Comparison of ENCODE assay signal across 1 cellular context in the genomic region with DNA sequence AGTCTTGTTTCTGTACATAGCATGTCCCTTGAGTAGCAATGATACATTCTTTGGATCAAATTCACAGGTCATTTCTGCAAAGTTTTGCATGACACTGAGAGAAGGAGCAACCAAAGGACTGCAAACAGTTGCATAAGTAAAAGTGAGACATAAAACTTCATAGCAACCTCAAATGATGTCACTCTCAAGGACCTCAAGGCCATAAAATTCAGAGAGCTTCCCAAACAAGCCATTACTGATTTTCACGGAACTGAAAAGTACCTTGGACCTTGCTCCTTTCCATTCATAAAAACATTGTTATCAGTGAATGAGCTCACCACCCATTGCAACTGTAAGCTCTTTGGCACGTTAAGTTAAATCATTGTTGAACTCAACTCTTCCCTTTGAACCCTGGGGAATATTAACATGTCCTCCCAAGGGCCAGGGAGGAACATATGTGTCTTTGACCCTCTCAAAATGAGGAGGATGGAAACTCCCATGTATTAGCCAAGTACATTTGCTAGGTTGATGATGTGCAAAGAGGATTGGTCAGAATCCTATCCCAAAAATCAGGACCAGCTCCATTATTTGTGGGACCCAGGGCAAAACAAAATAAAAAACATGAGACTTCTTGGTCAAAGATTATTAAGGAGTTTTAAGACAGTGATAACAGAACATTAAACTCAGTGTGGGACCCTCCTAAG.
TF ChIP-seq lines count a peak whose summit lies in the region.

No MANE protein-coding gene starts in this region.

TF ChIP-seq in HEK293, 187 proteins besides CTCF, POLR2A, EP300 and RAD21 (continued from another document and continues in another):
- TF ChIP-seq, protein P1, sequence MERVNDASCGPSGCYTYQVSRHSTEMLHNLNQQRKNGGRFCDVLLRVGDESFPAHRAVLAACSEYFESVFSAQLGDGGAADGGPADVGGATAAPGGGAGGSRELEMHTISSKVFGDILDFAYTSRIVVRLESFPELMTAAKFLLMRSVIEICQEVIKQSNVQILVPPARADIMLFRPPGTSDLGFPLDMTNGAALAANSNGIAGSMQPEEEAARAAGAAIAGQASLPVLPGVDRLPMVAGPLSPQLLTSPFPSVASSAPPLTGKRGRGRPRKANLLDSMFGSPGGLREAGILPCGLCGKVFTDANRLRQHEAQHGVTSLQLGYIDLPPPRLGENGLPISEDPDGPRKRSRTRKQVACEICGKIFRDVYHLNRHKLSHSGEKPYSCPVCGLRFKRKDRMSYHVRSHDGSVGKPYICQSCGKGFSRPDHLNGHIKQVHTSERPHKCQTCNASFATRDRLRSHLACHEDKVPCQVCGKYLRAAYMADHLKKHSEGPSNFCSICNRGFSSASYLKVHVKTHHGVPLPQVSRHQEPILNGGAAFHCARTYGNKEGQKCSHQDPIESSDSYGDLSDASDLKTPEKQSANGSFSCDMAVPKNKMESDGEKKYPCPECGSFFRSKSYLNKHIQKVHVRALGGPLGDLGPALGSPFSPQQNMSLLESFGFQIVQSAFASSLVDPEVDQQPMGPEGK (tag by site-specific recombination; IDR thresholded peaks at IDR 0.05), result peak; percentile 46
- TF ChIP-seq ZNF561 (tag by site-specific recombination; IDR thresholded peaks at IDR 0.05; ENCODE audit: borderline replicate concordance), result peak; percentile 81; the same call in 1 of the 2 replicates
- TF ChIP-seq GLI2 (tag by site-specific recombination; IDR thresholded peaks at IDR 0.05; ENCODE audit: borderline replicate concordance, low read depth), result peak; percentile 88
- TF ChIP-seq ZNF121 (tag by site-specific recombination; IDR thresholded peaks at IDR 0.05), result no peak
- TF ChIP-seq, protein P2, sequence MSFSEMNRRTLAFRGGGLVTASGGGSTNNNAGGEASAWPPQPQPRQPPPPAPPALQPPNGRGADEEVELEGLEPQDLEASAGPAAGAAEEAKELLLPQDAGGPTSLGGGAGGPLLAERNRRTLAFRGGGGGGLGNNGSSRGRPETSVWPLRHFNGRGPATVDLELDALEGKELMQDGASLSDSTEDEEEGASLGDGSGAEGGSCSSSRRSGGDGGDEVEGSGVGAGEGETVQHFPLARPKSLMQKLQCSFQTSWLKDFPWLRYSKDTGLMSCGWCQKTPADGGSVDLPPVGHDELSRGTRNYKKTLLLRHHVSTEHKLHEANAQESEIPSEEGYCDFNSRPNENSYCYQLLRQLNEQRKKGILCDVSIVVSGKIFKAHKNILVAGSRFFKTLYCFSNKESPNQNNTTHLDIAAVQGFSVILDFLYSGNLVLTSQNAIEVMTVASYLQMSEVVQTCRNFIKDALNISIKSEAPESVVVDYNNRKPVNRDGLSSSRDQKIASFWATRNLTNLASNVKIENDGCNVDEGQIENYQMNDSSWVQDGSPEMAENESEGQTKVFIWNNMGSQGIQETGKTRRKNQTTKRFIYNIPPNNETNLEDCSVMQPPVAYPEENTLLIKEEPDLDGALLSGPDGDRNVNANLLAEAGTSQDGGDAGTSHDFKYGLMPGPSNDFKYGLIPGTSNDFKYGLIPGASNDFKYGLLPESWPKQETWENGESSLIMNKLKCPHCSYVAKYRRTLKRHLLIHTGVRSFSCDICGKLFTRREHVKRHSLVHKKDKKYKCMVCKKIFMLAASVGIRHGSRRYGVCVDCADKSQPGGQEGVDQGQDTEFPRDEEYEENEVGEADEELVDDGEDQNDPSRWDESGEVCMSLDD (tag by site-specific recombination; IDR thresholded peaks at IDR 0.05), result no peak
- TF ChIP-seq ZFP41 (tag by site-specific recombination; IDR thresholded peaks at IDR 0.05; ENCODE audit: borderline replicate concordance), result no peak
- no peak for TF ChIP-seq ZNF530 (tag by site-specific recombination; IDR thresholded peaks at IDR 0.05; ENCODE audit: low read depth)
- peak; percentile 15; the same call in 1 of the 2 replicates for TF ChIP-seq ZNF623 (tag by site-specific recombination; IDR thresholded peaks at IDR 0.05)
- TF ChIP-seq ZNF433 (tag by site-specific recombination; IDR thresholded peaks at IDR 0.05; ENCODE audit: low read depth), result no peak
- TF ChIP-seq TRIM28 (IDR thresholded peaks at IDR 0.05; ENCODE audit: borderline replicate concordance, low read length), result peak; percentile 83; the same call in 1 of the 2 replicates
- peak; percentile 89 for TF ChIP-seq ZNF660 (tag by site-specific recombination; IDR thresholded peaks at IDR 0.05)
- peak; percentile 30 for TF ChIP-seq ZNF510 (tag by site-specific recombination; IDR thresholded peaks at IDR 0.05; ENCODE audit: insufficient replicate concordance)
- TF ChIP-seq ZNF560 (tag by site-specific recombination; IDR thresholded peaks at IDR 0.05; ENCODE audit: borderline replicate concordance), result no peak
- TF ChIP-seq, protein P3, sequence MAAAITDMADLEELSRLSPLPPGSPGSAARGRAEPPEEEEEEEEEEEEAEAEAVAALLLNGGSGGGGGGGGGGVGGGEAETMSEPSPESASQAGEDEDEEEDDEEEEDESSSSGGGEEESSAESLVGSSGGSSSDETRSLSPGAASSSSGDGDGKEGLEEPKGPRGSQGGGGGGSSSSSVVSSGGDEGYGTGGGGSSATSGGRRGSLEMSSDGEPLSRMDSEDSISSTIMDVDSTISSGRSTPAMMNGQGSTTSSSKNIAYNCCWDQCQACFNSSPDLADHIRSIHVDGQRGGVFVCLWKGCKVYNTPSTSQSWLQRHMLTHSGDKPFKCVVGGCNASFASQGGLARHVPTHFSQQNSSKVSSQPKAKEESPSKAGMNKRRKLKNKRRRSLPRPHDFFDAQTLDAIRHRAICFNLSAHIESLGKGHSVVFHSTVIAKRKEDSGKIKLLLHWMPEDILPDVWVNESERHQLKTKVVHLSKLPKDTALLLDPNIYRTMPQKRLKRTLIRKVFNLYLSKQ (tag by site-specific recombination; IDR thresholded peaks at IDR 0.05; ENCODE audit: borderline replicate concordance), result no peak
- TF ChIP-seq ZNF664 (tag by site-specific recombination; IDR thresholded peaks at IDR 0.05), result peak; percentile 92
- peak; percentile 96 for TF ChIP-seq OVOL3 (tag by site-specific recombination; IDR thresholded peaks at IDR 0.05)
- no peak for TF ChIP-seq KLF9 (tag by site-specific recombination; IDR thresholded peaks at IDR 0.05; ENCODE audit: low read depth)
- TF ChIP-seq REPIN1 (tag by site-specific recombination; IDR thresholded peaks at IDR 0.05; ENCODE audit: low read depth), result no peak
- TF ChIP-seq ZNF658 (tag by site-specific recombination; IDR thresholded peaks at IDR 0.05), result no peak
- TF ChIP-seq KLF8 (tag by site-specific recombination; IDR thresholded peaks at IDR 0.05), result peak; percentile 74
- TF ChIP-seq ZNF76 (tag by site-specific recombination; IDR thresholded peaks at IDR 0.05; ENCODE audit: borderline replicate concordance, low read depth), result no peak
- no peak for TF ChIP-seq ZNF214 (tag by site-specific recombination; IDR thresholded peaks at IDR 0.05; ENCODE audit: borderline replicate concordance)
- peak; percentile 37; the same call in 1 of the 2 replicates for TF ChIP-seq KLF10 (tag by site-specific recombination; IDR thresholded peaks at IDR 0.05)
- peak; percentile 61 for TF ChIP-seq SCRT2 (tag by site-specific recombination; IDR thresholded peaks at IDR 0.05)
- TF ChIP-seq ZNF776 (tag by site-specific recombination; IDR thresholded peaks at IDR 0.05; ENCODE audit: borderline replicate concordance), result no peak
- TF ChIP-seq, protein P4, sequence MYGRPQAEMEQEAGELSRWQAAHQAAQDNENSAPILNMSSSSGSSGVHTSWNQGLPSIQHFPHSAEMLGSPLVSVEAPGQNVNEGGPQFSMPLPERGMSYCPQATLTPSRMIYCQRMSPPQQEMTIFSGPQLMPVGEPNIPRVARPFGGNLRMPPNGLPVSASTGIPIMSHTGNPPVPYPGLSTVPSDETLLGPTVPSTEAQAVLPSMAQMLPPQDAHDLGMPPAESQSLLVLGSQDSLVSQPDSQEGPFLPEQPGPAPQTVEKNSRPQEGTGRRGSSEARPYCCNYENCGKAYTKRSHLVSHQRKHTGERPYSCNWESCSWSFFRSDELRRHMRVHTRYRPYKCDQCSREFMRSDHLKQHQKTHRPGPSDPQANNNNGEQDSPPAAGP (tag by site-specific recombination; IDR thresholded peaks at IDR 0.05), result peak; percentile 76; the same call in 1 of the 2 replicates
- peak; percentile 68; the same call in 1 of the 2 replicates for TF ChIP-seq ZNF610 (tag by site-specific recombination; IDR thresholded peaks at IDR 0.05; ENCODE audit: borderline replicate concordance)
- TF ChIP-seq GLI4 (tag by site-specific recombination; IDR thresholded peaks at IDR 0.05), result no peak
- TF ChIP-seq PRDM1 (tag by site-specific recombination; IDR thresholded peaks at IDR 0.05), result no peak; the same call in 1 of the 2 replicates
- TF ChIP-seq ZIC2 (tag by site-specific recombination; IDR thresholded peaks at IDR 0.05), result no peak
- TF ChIP-seq, protein P5, sequence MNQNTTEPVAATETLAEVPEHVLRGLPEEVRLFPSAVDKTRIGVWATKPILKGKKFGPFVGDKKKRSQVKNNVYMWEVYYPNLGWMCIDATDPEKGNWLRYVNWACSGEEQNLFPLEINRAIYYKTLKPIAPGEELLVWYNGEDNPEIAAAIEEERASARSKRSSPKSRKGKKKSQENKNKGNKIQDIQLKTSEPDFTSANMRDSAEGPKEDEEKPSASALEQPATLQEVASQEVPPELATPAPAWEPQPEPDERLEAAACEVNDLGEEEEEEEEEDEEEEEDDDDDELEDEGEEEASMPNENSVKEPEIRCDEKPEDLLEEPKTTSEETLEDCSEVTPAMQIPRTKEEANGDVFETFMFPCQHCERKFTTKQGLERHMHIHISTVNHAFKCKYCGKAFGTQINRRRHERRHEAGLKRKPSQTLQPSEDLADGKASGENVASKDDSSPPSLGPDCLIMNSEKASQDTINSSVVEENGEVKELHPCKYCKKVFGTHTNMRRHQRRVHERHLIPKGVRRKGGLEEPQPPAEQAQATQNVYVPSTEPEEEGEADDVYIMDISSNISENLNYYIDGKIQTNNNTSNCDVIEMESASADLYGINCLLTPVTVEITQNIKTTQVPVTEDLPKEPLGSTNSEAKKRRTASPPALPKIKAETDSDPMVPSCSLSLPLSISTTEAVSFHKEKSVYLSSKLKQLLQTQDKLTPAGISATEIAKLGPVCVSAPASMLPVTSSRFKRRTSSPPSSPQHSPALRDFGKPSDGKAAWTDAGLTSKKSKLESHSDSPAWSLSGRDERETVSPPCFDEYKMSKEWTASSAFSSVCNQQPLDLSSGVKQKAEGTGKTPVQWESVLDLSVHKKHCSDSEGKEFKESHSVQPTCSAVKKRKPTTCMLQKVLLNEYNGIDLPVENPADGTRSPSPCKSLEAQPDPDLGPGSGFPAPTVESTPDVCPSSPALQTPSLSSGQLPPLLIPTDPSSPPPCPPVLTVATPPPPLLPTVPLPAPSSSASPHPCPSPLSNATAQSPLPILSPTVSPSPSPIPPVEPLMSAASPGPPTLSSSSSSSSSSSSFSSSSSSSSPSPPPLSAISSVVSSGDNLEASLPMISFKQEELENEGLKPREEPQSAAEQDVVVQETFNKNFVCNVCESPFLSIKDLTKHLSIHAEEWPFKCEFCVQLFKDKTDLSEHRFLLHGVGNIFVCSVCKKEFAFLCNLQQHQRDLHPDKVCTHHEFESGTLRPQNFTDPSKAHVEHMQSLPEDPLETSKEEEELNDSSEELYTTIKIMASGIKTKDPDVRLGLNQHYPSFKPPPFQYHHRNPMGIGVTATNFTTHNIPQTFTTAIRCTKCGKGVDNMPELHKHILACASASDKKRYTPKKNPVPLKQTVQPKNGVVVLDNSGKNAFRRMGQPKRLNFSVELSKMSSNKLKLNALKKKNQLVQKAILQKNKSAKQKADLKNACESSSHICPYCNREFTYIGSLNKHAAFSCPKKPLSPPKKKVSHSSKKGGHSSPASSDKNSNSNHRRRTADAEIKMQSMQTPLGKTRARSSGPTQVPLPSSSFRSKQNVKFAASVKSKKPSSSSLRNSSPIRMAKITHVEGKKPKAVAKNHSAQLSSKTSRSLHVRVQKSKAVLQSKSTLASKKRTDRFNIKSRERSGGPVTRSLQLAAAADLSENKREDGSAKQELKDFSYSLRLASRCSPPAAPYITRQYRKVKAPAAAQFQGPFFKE (tag by site-specific recombination; IDR thresholded peaks at IDR 0.05; ENCODE audit: borderline replicate concordance), result no peak
- TF ChIP-seq, protein P6, sequence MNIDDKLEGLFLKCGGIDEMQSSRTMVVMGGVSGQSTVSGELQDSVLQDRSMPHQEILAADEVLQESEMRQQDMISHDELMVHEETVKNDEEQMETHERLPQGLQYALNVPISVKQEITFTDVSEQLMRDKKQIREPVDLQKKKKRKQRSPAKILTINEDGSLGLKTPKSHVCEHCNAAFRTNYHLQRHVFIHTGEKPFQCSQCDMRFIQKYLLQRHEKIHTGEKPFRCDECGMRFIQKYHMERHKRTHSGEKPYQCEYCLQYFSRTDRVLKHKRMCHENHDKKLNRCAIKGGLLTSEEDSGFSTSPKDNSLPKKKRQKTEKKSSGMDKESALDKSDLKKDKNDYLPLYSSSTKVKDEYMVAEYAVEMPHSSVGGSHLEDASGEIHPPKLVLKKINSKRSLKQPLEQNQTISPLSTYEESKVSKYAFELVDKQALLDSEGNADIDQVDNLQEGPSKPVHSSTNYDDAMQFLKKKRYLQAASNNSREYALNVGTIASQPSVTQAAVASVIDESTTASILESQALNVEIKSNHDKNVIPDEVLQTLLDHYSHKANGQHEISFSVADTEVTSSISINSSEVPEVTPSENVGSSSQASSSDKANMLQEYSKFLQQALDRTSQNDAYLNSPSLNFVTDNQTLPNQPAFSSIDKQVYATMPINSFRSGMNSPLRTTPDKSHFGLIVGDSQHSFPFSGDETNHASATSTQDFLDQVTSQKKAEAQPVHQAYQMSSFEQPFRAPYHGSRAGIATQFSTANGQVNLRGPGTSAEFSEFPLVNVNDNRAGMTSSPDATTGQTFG (tag by site-specific recombination; IDR thresholded peaks at IDR 0.05; ENCODE audit: borderline replicate concordance), result no peak
- no peak for TF ChIP-seq ZFHX2 (tag by site-specific recombination; conservative IDR thresholded peaks at IDR 0.05)
- no peak for TF ChIP-seq ZNF701 (tag by site-specific recombination; IDR thresholded peaks at IDR 0.05)
- no peak for TF ChIP-seq RBAK (tag by site-specific recombination; IDR thresholded peaks at IDR 0.05)
- no peak for TF ChIP-seq ZNF335 (tag by site-specific recombination; conservative IDR thresholded peaks at IDR 0.05)
- TF ChIP-seq, protein P7, sequence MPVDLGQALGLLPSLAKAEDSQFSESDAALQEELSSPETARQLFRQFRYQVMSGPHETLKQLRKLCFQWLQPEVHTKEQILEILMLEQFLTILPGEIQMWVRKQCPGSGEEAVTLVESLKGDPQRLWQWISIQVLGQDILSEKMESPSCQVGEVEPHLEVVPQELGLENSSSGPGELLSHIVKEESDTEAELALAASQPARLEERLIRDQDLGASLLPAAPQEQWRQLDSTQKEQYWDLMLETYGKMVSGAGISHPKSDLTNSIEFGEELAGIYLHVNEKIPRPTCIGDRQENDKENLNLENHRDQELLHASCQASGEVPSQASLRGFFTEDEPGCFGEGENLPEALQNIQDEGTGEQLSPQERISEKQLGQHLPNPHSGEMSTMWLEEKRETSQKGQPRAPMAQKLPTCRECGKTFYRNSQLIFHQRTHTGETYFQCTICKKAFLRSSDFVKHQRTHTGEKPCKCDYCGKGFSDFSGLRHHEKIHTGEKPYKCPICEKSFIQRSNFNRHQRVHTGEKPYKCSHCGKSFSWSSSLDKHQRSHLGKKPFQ (tag by site-specific recombination; IDR thresholded peaks at IDR 0.05), result no peak
- peak; percentile 93 for TF ChIP-seq BCL11A (tag by site-specific recombination; IDR thresholded peaks at IDR 0.05; ENCODE audit: low read depth)
- TF ChIP-seq ZNF140 (tag by site-specific recombination; IDR thresholded peaks at IDR 0.05), result no peak
- no peak for TF ChIP-seq YY2 (tag by site-specific recombination; IDR thresholded peaks at IDR 0.05)
- no peak for TF ChIP-seq ZNF830 (tag by site-specific recombination; IDR thresholded peaks at IDR 0.05; ENCODE audit: low read depth)
- TF ChIP-seq ZNF266 (tag by site-specific recombination; IDR thresholded peaks at IDR 0.05; ENCODE audit: low read depth), result no peak
- no peak for TF ChIP-seq ZBTB48 (tag by site-specific recombination; IDR thresholded peaks at IDR 0.05)
- TF ChIP-seq ZNF175 (tag by site-specific recombination; IDR thresholded peaks at IDR 0.05), result no peak
- peak; percentile 95 for TF ChIP-seq FEZF1 (tag by site-specific recombination; IDR thresholded peaks at IDR 0.05)
